7 cellular contexts compared by ENCODE assay signal in the genomic region with DNA sequence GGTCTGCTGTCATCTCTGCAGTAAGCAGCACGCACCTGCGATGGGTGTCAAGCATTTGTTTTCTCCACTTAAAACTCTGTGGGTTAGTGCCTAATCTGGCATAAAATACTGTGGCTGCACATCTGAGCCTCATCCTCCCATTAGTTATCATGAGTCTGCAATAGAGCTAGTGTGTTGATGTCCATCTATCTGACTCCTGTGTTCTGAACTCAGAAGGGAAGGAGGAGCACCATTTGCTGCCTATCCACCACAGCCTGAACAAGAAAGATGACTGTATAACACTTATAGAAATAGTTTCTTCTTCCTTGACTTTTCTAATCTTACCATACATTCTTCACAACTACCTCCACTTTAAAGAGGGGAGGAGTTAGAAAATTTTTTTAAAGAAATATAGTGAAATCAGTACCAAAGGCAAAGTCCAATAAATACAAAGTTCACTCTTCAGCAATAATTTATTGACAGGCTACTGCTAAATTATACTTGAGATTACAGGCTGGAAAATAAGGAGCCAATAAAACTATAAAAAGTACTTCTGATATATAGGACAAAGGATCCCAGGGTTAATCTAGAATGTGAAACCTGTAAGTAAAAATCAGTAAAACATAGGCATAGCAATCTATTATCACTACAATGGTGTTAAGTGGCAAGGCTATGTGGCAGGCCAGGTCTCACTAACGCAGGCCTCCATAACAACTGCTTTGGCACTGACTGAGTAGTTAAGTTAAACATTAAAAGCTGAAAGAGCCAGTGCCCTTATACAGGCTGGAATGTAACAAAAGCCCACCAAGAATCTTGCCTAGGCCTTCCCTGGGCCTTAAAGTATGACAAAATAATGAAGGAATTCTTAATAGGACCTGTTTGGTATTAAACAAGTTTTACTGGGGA.
DNase-seq lines count a peak whose midpoint lies in the region; ATAC-seq, FAIRE-seq and TF ChIP-seq lines count a peak whose summit lies in the region.
"Not testable (repeated sequence)": the region's sequence is repeated elsewhere in the genome, so short reads cannot be mapped to it uniquely, and the experiment has no call there.

No MANE protein-coding gene starts in this region.

- not testable (repeated sequence) for H3K9me1 ChIP-seq in keratinocyte (ENCODE audit: control insufficient read depth, extremely low read depth, insufficient read depth, low read length)

- peak overlapping the region; percentile 47 for H3K27ac ChIP-seq in colonic mucosa
- H3K27ac ChIP-seq in keratinocyte (ENCODE audit: control insufficient read depth, insufficient read depth, low read length); small intestine (ENCODE audit: low read depth in 1 of 2, low read length in 1 of 2): not testable (repeated sequence)

- H2AFZ ChIP-seq in keratinocyte (ENCODE audit: control insufficient read depth, low read length) = not testable (repeated sequence)

- not testable (repeated sequence) for H3K9me3 ChIP-seq in colonic mucosa; keratinocyte (ENCODE audit: control insufficient read depth, low read depth, low read length); mucosa of descending colon; small intestine (ENCODE audit: control insufficient read depth, low read depth)

- FAIRE-seq in GM18507 (lab: Jason Lieb, UNC) (peak; percentile 35), HTR-8/SVneo (lab: Jason Lieb, UNC) (peak; percentile 28), keratinocyte (lab: Jason Lieb, UNC) (peak; percentile 57), small intestine (lab: Jason Lieb, UNC) (peak; percentile 83)

- peak; percentile 70 for ATAC-seq in left lobe of liver
- peak; percentile 91 for ATAC-seq in mucosa of descending colon

- TF ChIP-seq CTCF in colonic mucosa (IDR thresholded peaks at IDR 0.05); keratinocyte (optimal IDR thresholded peaks at IDR 0.05 in 1 of 3, IDR thresholded peaks at IDR 0.05 in 1 of 3, conservative IDR thresholded peaks at IDR 0.05 in 1 of 3; ENCODE audit: extremely low read depth in 1 of 3, insufficient read depth in 2 of 3, low read length in 3 of 3); mucosa of descending colon (IDR thresholded peaks at IDR 0.05): not testable (repeated sequence)

- H3K79me2 ChIP-seq in keratinocyte (ENCODE audit: control insufficient read depth, insufficient read depth, low read length) = not testable (repeated sequence)

- WGBS in small intestine, 3 donors = 22 to 66% (median 40%) methylated on average over 2 to 3 of the region's 3 CpGs

- H4K20me1 ChIP-seq in keratinocyte (ENCODE audit: control insufficient read depth, extremely low read depth, insufficient read depth, low read length) = not testable (repeated sequence)

- not testable (repeated sequence) for H3K9ac ChIP-seq in colonic mucosa (ENCODE audit: low read depth in 2 of 2, low read length in 2 of 2); keratinocyte (ENCODE audit: control insufficient read depth, extremely low read depth, insufficient read depth, low read length)

- not testable (repeated sequence) for DNase-seq in GM18507 (ENCODE audit: extremely low spot score, insufficient read length, low read depth); HTR-8/SVneo (ENCODE audit: insufficient read length, low spot score); colonic mucosa; keratinocyte (ENCODE audit: low read depth, low spot score); left lobe of liver (ENCODE audit: low spot score); mucosa of descending colon
- peak; percentile 64 for DNase-seq in small intestine

- H3K4me1 ChIP-seq in colonic mucosa; keratinocyte (ENCODE audit: control insufficient read depth, extremely low read depth, insufficient read depth, low read length); mucosa of descending colon (ENCODE audit: low read depth); small intestine (ENCODE audit: control insufficient read depth in 2 of 2, insufficient read depth in 1 of 2, low read depth in 1 of 2, low read length in 1 of 2): not testable (repeated sequence)

- H3K4me2 ChIP-seq in keratinocyte (ENCODE audit: control insufficient read depth, extremely low read depth, insufficient read depth, low read depth, low read length) = not testable (repeated sequence)

- intact Hi-C loops in colonic mucosa (cut with DNase I); mucosa of descending colon (cut with DNase I, micrococcal nuclease): not testable (repeated sequence)

- H3K36me3 ChIP-seq in colonic mucosa; keratinocyte (ENCODE audit: control insufficient read depth in 2 of 2, extremely low read depth in 1 of 2, insufficient read depth in 2 of 2, low read length in 2 of 2); mucosa of descending colon (ENCODE audit: low read depth); small intestine (ENCODE audit: control insufficient read depth in 2 of 2, insufficient read depth in 2 of 2, low read length in 2 of 2): not testable (repeated sequence)

- dilution Hi-C loops in keratinocyte (cut with MboI; ENCODE audit: extremely low pct_ligation_motif_present, low sequenced_read_pairs) = not testable (repeated sequence)

- not testable (repeated sequence) for H3K27me3 ChIP-seq in colonic mucosa; keratinocyte (ENCODE audit: control insufficient read depth, extremely low read depth, insufficient read depth, low read length); small intestine (ENCODE audit: control insufficient read depth in 2 of 2, insufficient read depth in 2 of 2, low read length in 2 of 2)

- not testable (repeated sequence) for H3K4me3 ChIP-seq in colonic mucosa; keratinocyte (ENCODE audit: control insufficient read depth in 2 of 3, extremely low read depth in 1 of 3, insufficient read depth in 2 of 3, low read depth in 1 of 3, low read length in 3 of 3); mucosa of descending colon; small intestine (ENCODE audit: low read depth in 1 of 2, low read length in 2 of 2)
